In genomic region chr11:75150879-75151278, GRCh38 we compare ENCODE assay signal across 17 cellular contexts. TPM values are rescaled to one million over a fixed set of nuclear protein-coding genes. Genes with fewer than 3 reads are reported as not detected.
DNase-seq lines count a peak whose midpoint lies in the region; ATAC-seq and TF ChIP-seq lines count a peak whose summit lies in the region.
"Had no signal": no experiment of that assay in that cellular context is flagged by ENCODE, and none has a peak within 500 bp of the region (broad histone marks: within the 10 kb centered on the region; RNA-seq: fewer than 3 reads in every experiment).

TSS of gene SLCO2B1 (plus strand) at chr11:75151107. CDS start at chr11:75151382, 275 bp downstream.

- H3K27me3 ChIP-seq in layer of hippocampus (ENCODE audit: control insufficient read depth, insufficient read depth, low read length) = no peaks in the 10 kb centered on the region

- no peak for ATAC-seq in GM21619 (IDR thresholded peaks at IDR 0.05; ENCODE audit: unreplicated experiment)
- no peak for ATAC-seq in HG03135 (IDR thresholded peaks at IDR 0.05; ENCODE audit: unreplicated experiment)
- ATAC-seq: activated CD8-positive, alpha-beta T cell treated with anti-CD3 and anti-CD28 coated beads for 36 hours; activated naive CD4-positive, alpha-beta T cell treated with anti-CD3 and anti-CD28 coated beads, Interleukin-2, amount 50 U/mL, for 72 hours; stimulated activated effector memory CD8-positive, alpha-beta T cell treated with anti-CD3 and anti-CD28 coated beads, Interleukin-12 subunit alpha, Interleukin-12 subunit beta, amount 100 ng/mL, for 72 hours; T-cell had no signal

- intact Hi-C loops in posterior vena cava (cut with DNase I) = no loop called here

- in situ Hi-C loops in GM13976 (cut with MboI; ENCODE audit: low sequenced_read_pairs, unreplicated experiment) = no loop called here

- peak within 1 kb of the TSS; percentile 64 for H3K27ac ChIP-seq in layer of hippocampus (ENCODE audit: low read depth, low read length)

- peak; percentile 32 for DNase-seq in NCI-H1092 treated with DMSO at 0.1 percent for 48 hours (lab: John Stamatoyannopoulos, UW)
- DNase-seq in NCI-H1092 (lab: John Stamatoyannopoulos, UW) = no peak
- DNase-seq in posterior vena cava (ENCODE audit: low spot score) = no peak
- no peak for DNase-seq in ureter (ENCODE audit: low spot score)
- DNase-seq in GM13976 (ENCODE audit: low spot score) = no peak
- DNase-seq: 8988T; activated CD8-positive, alpha-beta T cell treated with anti-CD3 and anti-CD28 coated beads for 36 hours; effector CD4-positive, alpha-beta T cell; HFFc6; Kasumi-1; NCI-H2107; T-cell had no signal

- TF ChIP-seq CTCF in GM13976 (IDR thresholded peaks at IDR 0.05; ENCODE audit: borderline replicate concordance, control extremely low read depth, extremely low read depth, insufficient read depth, missing control alignments) = no peak

RNA-seq across cellular contexts. Expression of gene SLCO2B1, which starts in this region (rescaled TPM):
- total RNA-seq in posterior vena cava (100 to 1,000 TPM in 1 of 2 donors, 10 to 100 TPM in 1; 95.3 to 171 TPM), ureter (48.4 TPM)
- total RNA-seq: activated CD8-positive, alpha-beta T cell treated with anti-CD3 and anti-CD28 coated beads for 36 hours; activated naive CD4-positive, alpha-beta T cell treated with anti-CD3 and anti-CD28 coated beads, Interleukin-2, amount 50 U/mL, for 72 hours; HFFc6 had no signal
